Comparison of ENCODE assay signal across 14 cellular contexts in genomic region chr13:36211567-36211966, GRCh38. TPM values are rescaled to one million over a fixed set of nuclear protein-coding genes. Genes with fewer than 3 reads are reported as not detected.
"Had no signal": no experiment of that assay in that cellular context is flagged by ENCODE, and none has a peak within 500 bp of the region (broad histone marks: within the 10 kb centered on the region; RNA-seq: fewer than 3 reads in every experiment).

No MANE protein-coding gene starts in this region.

- H3K27ac ChIP-seq: cardiac muscle cell, gastrocnemius medialis, heart right ventricle, sigmoid colon, uterus had no signal

- H3K9me3 ChIP-seq: gastrocnemius medialis, heart right ventricle, sigmoid colon, uterus had no signal

- H3K36me3 Mint-ChIP-seq: activated CD8-positive, alpha-beta memory T cell treated with anti-CD3 and anti-CD28 coated beads, Interleukin-2, amount 10 ng/mL, durations not matched to agents 7 days and 5 days; activated naive CD4-positive, alpha-beta T cell treated with anti-CD3 and anti-CD28 coated beads, Interleukin-2, amount 50 U/mL, for 72 hours; natural killer cell had no signal

- H3K4me3 Mint-ChIP-seq: activated CD8-positive, alpha-beta memory T cell treated with anti-CD3 and anti-CD28 coated beads, Interleukin-2, amount 10 ng/mL, durations not matched to agents 7 days and 5 days; activated T-cell treated with anti-CD3 and anti-CD28 coated beads, Interleukin-2, amount 50 U/mL, for 24 hours; natural killer cell had no signal

- H3K4me1 ChIP-seq: gastrocnemius medialis, heart right ventricle, sigmoid colon, uterus had no signal

- H3K4me1 Mint-ChIP-seq: activated CD8-positive, alpha-beta memory T cell treated with anti-CD3 and anti-CD28 coated beads, Interleukin-2, amount 10 ng/mL, durations not matched to agents 7 days and 5 days; natural killer cell had no signal

- H3K4me3 ChIP-seq: cardiac muscle cell, gastrocnemius medialis, heart right ventricle, sigmoid colon, uterus had no signal

- DNase-seq: activated CD4-positive, alpha-beta T cell treated with anti-CD3 and anti-CD28 coated beads, Interleukin-2, amount 50 U/mL, for 48 hours; activated CD4-positive, CD25-positive, alpha-beta regulatory T cell treated with anti-CD3 and anti-CD28 coated beads, Interleukin-2, amount 50 U/mL, for 72 hours; activated CD8-positive, alpha-beta memory T cell treated with anti-CD3 and anti-CD28 coated beads, Interleukin-2, amount 10 ng/mL, durations not matched to agents 7 days and 5 days; activated effector memory CD4-positive, alpha-beta T cell treated with anti-CD3 and anti-CD28 coated beads, Interleukin-2, amount 50 U/mL, for 16 hours; activated T-cell treated with anti-CD3 and anti-CD28 coated beads, Interleukin-2, amount 50 U/mL, for 24 hours; amygdala; gastrocnemius medialis; heart right ventricle; natural killer cell; sigmoid colon; stimulated activated CD4-positive, alpha-beta T cell treated with anti-CD3 and anti-CD28 coated beads, Interleukin-4, amount 100 ng/mL, for 4 hours; uterus had no signal

- H3K27ac Mint-ChIP-seq: activated CD8-positive, alpha-beta memory T cell treated with anti-CD3 and anti-CD28 coated beads, Interleukin-2, amount 10 ng/mL, durations not matched to agents 7 days and 5 days; activated naive CD4-positive, alpha-beta T cell treated with anti-CD3 and anti-CD28 coated beads, Interleukin-2, amount 50 U/mL, for 72 hours; activated T-cell treated with anti-CD3 and anti-CD28 coated beads, Interleukin-2, amount 50 U/mL, for 24 hours; natural killer cell had no signal

- H3K27me3 ChIP-seq: cardiac muscle cell, gastrocnemius medialis, heart right ventricle, sigmoid colon, uterus had no signal

- H3K27me3 Mint-ChIP-seq: activated CD8-positive, alpha-beta memory T cell treated with anti-CD3 and anti-CD28 coated beads, Interleukin-2, amount 10 ng/mL, durations not matched to agents 7 days and 5 days; activated T-cell treated with anti-CD3 and anti-CD28 coated beads, Interleukin-2, amount 50 U/mL, for 24 hours had no signal

- H3K36me3 ChIP-seq: cardiac muscle cell, gastrocnemius medialis, heart right ventricle, sigmoid colon, uterus had no signal

RNA-seq across cellular contexts. Expression of gene SOHLH2, which starts 2.8 kb away (rescaled TPM):
- total RNA-seq: activated CD8-positive, alpha-beta memory T cell treated with anti-CD3 and anti-CD28 coated beads, Interleukin-2, amount 10 ng/mL, durations not matched to agents 7 days and 5 days; activated naive CD4-positive, alpha-beta T cell treated with anti-CD3 and anti-CD28 coated beads, Interleukin-2, amount 50 U/mL, for 72 hours; natural killer cell had no signal
